In genomic region chr14:58078068-58078467, GRCh38 we compare ENCODE assay signal across 13 cellular contexts.
A peak's percentile ranks its signal among the peaks of the same experiment; 100 is the strongest.
DNase-seq lines count a peak whose midpoint lies in the region; ATAC-seq, FAIRE-seq and TF ChIP-seq lines count a peak whose summit lies in the region.
"Had no signal": no experiment of that assay in that cellular context is flagged by ENCODE, and none has a peak within 500 bp of the region (broad histone marks: within the 10 kb centered on the region; RNA-seq: fewer than 3 reads in every experiment).

No MANE protein-coding gene starts in this region.

- peak; percentile 70 for FAIRE-seq in H54 (lab: Jason Lieb, UNC)
- FAIRE-seq: endothelial cell of umbilical vein had no signal

- no peak for ATAC-seq in HG03159 (IDR thresholded peaks at IDR 0.05; ENCODE audit: unreplicated experiment)
- ATAC-seq: activated CD8-positive, alpha-beta T cell treated with anti-CD3 and anti-CD28 coated beads for 36 hours had no signal

- no peak for TF ChIP-seq CTCF in fibroblast of lung (conservative IDR thresholded peaks at IDR 0.05 in 1 of 2, IDR thresholded peaks at IDR 0.05 in 1 of 2; ENCODE audit: low read depth in 1 of 2, low read length in 2 of 2)

- no peaks in the 10 kb centered on the region for H3K27me3 ChIP-seq in fibroblast of lung (ENCODE audit: control insufficient read depth, insufficient read depth, low read length)

- no peaks in the 10 kb centered on the region for H3K9me3 ChIP-seq in fibroblast of lung (ENCODE audit: control insufficient read depth, insufficient read depth, low read depth, low read length)

- H4K20me1 ChIP-seq in fibroblast of lung (ENCODE audit: control insufficient read depth, extremely low read depth, insufficient read depth, low read length) = no peaks in the 10 kb centered on the region

- no peaks in the 10 kb centered on the region for H3K79me2 ChIP-seq in fibroblast of lung (ENCODE audit: control insufficient read depth, insufficient read depth, low read length)

- peak; percentile 14 for DNase-seq in H54 (ENCODE audit: insufficient read length, low spot score)
- DNase-seq in SK-N-DZ (ENCODE audit: low spot score) = peak; percentile 87
- DNase-seq in fibroblast of lung (ENCODE audit: low read depth in 2 of 2) = peak; percentile 58 to 92
- peak; percentile 90 for DNase-seq in renal cortical epithelial cell (ENCODE audit: low read depth)
- DNase-seq in SHP77 treated with DMSO at 0.1 percent for 48 hours (lab: John Stamatoyannopoulos, UW) = no peak
- DNase-seq in stimulated activated CD4-positive, alpha-beta T cell treated with anti-CD3 and anti-CD28 coated beads, Interleukin-2, amount 100 ng/mL, for 48 hours = no peak
- DNase-seq in dermis blood vessel endothelial cell = no peak
- DNase-seq: activated CD8-positive, alpha-beta T cell treated with anti-CD3 and anti-CD28 coated beads for 36 hours; NCI-H524; nucleus accumbens; substantia nigra had no signal

- no peak overlapping the region for H3K4me3 ChIP-seq in fibroblast of lung (replicated peaks in 1 of 4; ENCODE audit: control extremely low read depth in 1 of 4, insufficient read depth in 1 of 4, low read depth in 3 of 4, low read length in 4 of 4)

- peak overlapping the region; percentile 69 for H3K27ac ChIP-seq in fibroblast of lung (ENCODE audit: insufficient read depth, low read length)

- no peaks in the 10 kb centered on the region for H3K36me3 ChIP-seq in fibroblast of lung (ENCODE audit: control insufficient read depth, insufficient read depth, low read length)

- no peak overlapping the region for H3K9ac ChIP-seq in fibroblast of lung (ENCODE audit: insufficient read depth, low read length)

- no peak for TF ChIP-seq POLR2A in H54 (IDR thresholded peaks at IDR 0.05; ENCODE audit: low read depth, low read length)

- H3K4me2 ChIP-seq in fibroblast of lung (ENCODE audit: extremely low read depth, insufficient read depth, low read length) = peak overlapping the region; percentile 82

- H3K4me1 ChIP-seq in fibroblast of lung (ENCODE audit: control insufficient read depth, extremely low read depth, insufficient read depth, low read length) = peaks cover 22% of the 10 kb centered on the region

- no peak overlapping the region for H2AFZ ChIP-seq in fibroblast of lung (ENCODE audit: low read length)

Comparison
In these comparisons a context has a peak if more than half of its experiments do, and no peak if none do; other contexts are left out.
1. DNase-seq: peak in H54 (single experiment), SK-N-DZ (single experiment), fibroblast of lung (2 of 2) and renal cortical epithelial cell (single experiment); none in SHP77 treated with DMSO at 0.1 percent for 48 hours (single experiment), stimulated activated CD4-positive, alpha-beta T cell treated with anti-CD3 and anti-CD28 coated beads, Interleukin-2, amount 100 ng/mL, for 48 hours (0 of 2) and dermis blood vessel endothelial cell (single experiment).